In the genomic region with DNA sequence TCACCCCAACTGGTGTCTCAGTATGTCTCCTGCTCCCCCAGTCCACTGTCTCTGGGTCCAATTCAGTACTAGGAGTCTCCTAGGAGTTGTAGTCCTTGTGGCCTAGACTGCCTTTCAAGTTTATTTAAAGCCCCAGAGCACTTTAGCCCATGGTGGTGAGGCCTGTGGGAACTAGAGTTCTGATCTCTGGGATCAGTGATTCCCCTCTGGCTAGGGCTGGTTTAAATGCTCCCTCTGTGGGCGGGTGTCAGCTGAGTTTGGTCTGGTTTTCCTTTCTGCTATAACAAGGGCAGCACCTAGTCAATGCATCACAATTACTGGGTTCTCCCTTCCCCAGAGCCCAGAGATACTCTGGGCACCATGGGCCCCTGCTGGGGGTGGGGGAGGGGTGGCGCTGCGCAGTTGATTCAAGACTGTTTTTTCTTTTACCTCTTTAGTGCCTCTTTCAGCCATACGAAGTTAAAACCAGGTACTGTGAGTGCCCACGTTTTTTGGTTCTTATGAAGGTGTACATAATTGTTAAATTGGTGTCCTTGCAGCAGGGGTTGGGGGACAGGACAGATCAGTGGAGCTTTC, we compare ENCODE assay signal across 25 cellular contexts. TPM values are rescaled to one million over a fixed set of nuclear protein-coding genes. Genes with fewer than 3 reads are reported as not detected.
DNase-seq lines count a peak whose midpoint lies in the region; ATAC-seq and TF ChIP-seq lines count a peak whose summit lies in the region.
"Had no signal": no experiment of that assay in that cellular context is flagged by ENCODE, and none has a peak within 500 bp of the region (broad histone marks: within the 10 kb centered on the region; RNA-seq: fewer than 3 reads in every experiment).

No MANE protein-coding gene starts in this region.

- intact Hi-C loops in heart right ventricle (cut with DNase I), result no loop called here
- intact Hi-C loops in lower lobe of right lung (cut with DNase I), result no loop called here

- in situ Hi-C loops in GM13976 (cut with MboI; ENCODE audit: low sequenced_read_pairs, unreplicated experiment), result no loop called here

- H3K27ac ChIP-seq in mesendoderm (ENCODE audit: low read depth, low read length) (no peak overlapping the region), heart right ventricle (no peak overlapping the region), lower lobe of right lung (no peak overlapping the region)
- H3K27ac ChIP-seq: A549; BLaER1 treated with 17β-estradiol and CSF1 and Interleukin-3, amounts not matched to agents 10 nM and 100 nM; GM23248 had no signal

- no peak overlapping the region for H3K18ac ChIP-seq in mesendoderm (ENCODE audit: low read length)

- H3K27me3 Mint-ChIP-seq in WTC11 (ENCODE audit: low read depth), result peaks cover 2% of the 10 kb centered on the region; the same call in 1 of the 2 replicates

- CTCF ChIA-PET in WTC11 (lab: Charles Lee), result interaction anchor here (1.0 to 1.1 kb wide), 2 partner anchors 74 to 148 kb away, joined by 3 to 5 read pairs; no protein-coding TSS in a partner anchor

- H3K27ac Mint-ChIP-seq in WTC11, result no peak overlapping the region
- H3K27ac Mint-ChIP-seq: CD14-positive monocyte; CD4-positive, alpha-beta T cell had no signal

- DNase-seq in GM13976 (ENCODE audit: low spot score) (no peak), WTC11 (ENCODE audit: low spot score) (no peak), mesendoderm (no peak), heart right ventricle (no peak), lower lobe of right lung (no peak)
- DNase-seq in activated naive CD4-positive, alpha-beta T cell treated with Interleukin-2 at 50 U/mL for 16 hours, result no peak
- DNase-seq: 8988T; ACHN; AML-193; BE2C; CD4-positive, alpha-beta T cell; CD8-positive, alpha-beta memory T cell; DMS 273 treated with DMSO at 0.1 percent for 48 hours; DMS79; EL; GF-D8; GM23248; H9 had no signal

- H3K4me3 ChIP-seq in mesendoderm (ENCODE audit: low read length) (no peak overlapping the region), heart right ventricle (no peak overlapping the region), lower lobe of right lung (no peak overlapping the region)
- H3K4me3 ChIP-seq: A549; BLaER1 treated with 17β-estradiol and CSF1 and Interleukin-3, amounts not matched to agents 10 nM and 100 nM; GM23248 had no signal

- no peaks in the 10 kb centered on the region for H3K27me3 ChIP-seq in mesendoderm (ENCODE audit: insufficient read depth, low read length, poor library complexity)
- H3K27me3 ChIP-seq in heart right ventricle, result peaks cover 0 to 8% (median 0%) of the 10 kb centered on the region in 7 donors
- H3K27me3 ChIP-seq in lower lobe of right lung (ENCODE audit: low read depth), result no peaks in the 10 kb centered on the region
- H3K27me3 ChIP-seq: BE2C; BLaER1 treated with 17β-estradiol and CSF1 and Interleukin-3, amounts not matched to agents 10 nM and 100 nM had no signal

- H3K36me3 ChIP-seq in mesendoderm (ENCODE audit: control insufficient read depth, insufficient read depth, low read length), result no peaks in the 10 kb centered on the region
- no peaks in the 10 kb centered on the region for H3K36me3 ChIP-seq in heart right ventricle
- no peaks in the 10 kb centered on the region for H3K36me3 ChIP-seq in lower lobe of right lung
- H3K36me3 ChIP-seq: BE2C; BLaER1 treated with 17β-estradiol and CSF1 and Interleukin-3, amounts not matched to agents 10 nM and 100 nM had no signal

- no peak overlapping the region for H2BK120ac ChIP-seq in mesendoderm (ENCODE audit: low read depth, low read length)

- H3K4me2 ChIP-seq in mesendoderm (ENCODE audit: low read length), result no peak overlapping the region
- H3K4me2 ChIP-seq: A549; BLaER1 treated with 17β-estradiol and CSF1 and Interleukin-3, amounts not matched to agents 10 nM and 100 nM had no signal

- peaks cover 11% of the 10 kb centered on the region for H3K4me1 Mint-ChIP-seq in WTC11
- H3K4me1 Mint-ChIP-seq: CD14-positive monocyte; CD8-positive, alpha-beta memory T cell had no signal

- no peaks in the 10 kb centered on the region for H3K79me2 ChIP-seq in mesendoderm (ENCODE audit: control insufficient read depth, insufficient read depth, low read length)

- peaks cover 26% of the 10 kb centered on the region for H3K9me3 Mint-ChIP-seq in WTC11

- H3K4me1 ChIP-seq in mesendoderm (ENCODE audit: control insufficient read depth, low read depth, low read length) (peaks cover 9% of the 10 kb centered on the region), heart right ventricle (no peaks in the 10 kb centered on the region), lower lobe of right lung (no peaks in the 10 kb centered on the region)
- H3K4me1 ChIP-seq: A549; BE2C; BLaER1 treated with 17β-estradiol and CSF1 and Interleukin-3, amounts not matched to agents 10 nM and 100 nM had no signal

- peak; percentile 26 for ATAC-seq in WTC11
- ATAC-seq in heart right ventricle, result no peak
- no peak for ATAC-seq in lower lobe of right lung
- ATAC-seq in HG03439 (IDR thresholded peaks at IDR 0.05; ENCODE audit: unreplicated experiment), result no peak
- ATAC-seq: A549, HCT116 had no signal

- H2BK5ac ChIP-seq in mesendoderm (ENCODE audit: low read length), result peak overlapping the region; percentile 75

- no peak overlapping the region for H3K23ac ChIP-seq in mesendoderm (ENCODE audit: low read length)

- H3K4ac ChIP-seq in mesendoderm (ENCODE audit: low read depth, low read length), result no peak overlapping the region

- no CpG with 5 or more reads among the region's 5 CpGs for WGBS in mesendoderm (ENCODE audit: extremely low coverage, insufficient coverage, low lambda C conversion rate)
- 74 to 75% methylated on average over 5 of the region's 5 CpGs for WGBS in heart right ventricle, 2 donors

- no peak overlapping the region for H4K8ac ChIP-seq in mesendoderm (ENCODE audit: low read depth, low read length)

- H4K5ac ChIP-seq in mesendoderm (ENCODE audit: low read length), result peak overlapping the region; percentile 33

- H2AK5ac ChIP-seq in mesendoderm (ENCODE audit: low read length), result peak overlapping the region; percentile 18

- peak; percentile 5 for TF ChIP-seq CTCF in GM13976 (IDR thresholded peaks at IDR 0.05; ENCODE audit: borderline replicate concordance, control extremely low read depth, extremely low read depth, insufficient read depth, missing control alignments)
- TF ChIP-seq CTCF in WTC11 (IDR thresholded peaks at IDR 0.05), result no peak
- TF ChIP-seq CTCF in heart right ventricle (IDR thresholded peaks at IDR 0.05), result no peak
- TF ChIP-seq CTCF in lower lobe of right lung (IDR thresholded peaks at IDR 0.05), result no peak

- H2BK15ac ChIP-seq in mesendoderm (replicated peaks; ENCODE audit: low read depth), result no peak overlapping the region

- no peak overlapping the region for H3K4me3 Mint-ChIP-seq in WTC11
- H3K4me3 Mint-ChIP-seq: CD14-positive monocyte; CD4-positive, alpha-beta T cell; CD8-positive, alpha-beta memory T cell; H9 had no signal

- H3K9me3 ChIP-seq in heart right ventricle (peaks cover 0 to 20% (median 0%) of the 10 kb centered on the region in 11 donors), lower lobe of right lung (no peaks in the 10 kb centered on the region)
- H3K9me3 ChIP-seq: BE2C had no signal

- peak overlapping the region; percentile 66 for H3K56ac ChIP-seq in mesendoderm (ENCODE audit: low read length)

- H3K36me3 Mint-ChIP-seq in WTC11, result peaks cover 8% of the 10 kb centered on the region
- H3K36me3 Mint-ChIP-seq: CD14-positive monocyte had no signal

- H3K79me1 ChIP-seq in mesendoderm (ENCODE audit: low read length), result no peaks in the 10 kb centered on the region

- POLR2A ChIA-PET in WTC11 (lab: Charles Lee), result no interaction called here

- H3K9ac ChIP-seq in mesendoderm (ENCODE audit: low read length), result peak overlapping the region; percentile 6
- H3K9ac ChIP-seq: BLaER1 treated with 17β-estradiol and CSF1 and Interleukin-3, amounts not matched to agents 10 nM and 100 nM; GM23248 had no signal

TF ChIP-seq in WTC11, 78 proteins besides CTCF, POLR2A, EP300 and RAD21 (continues in another document):
- TF ChIP-seq ATF3 (CRISPR knock-in tag; conservative IDR thresholded peaks at IDR 0.05) (no peak), OVOL2 (CRISPR knock-in tag; IDR thresholded peaks at IDR 0.05; ENCODE audit: borderline replicate concordance) (no peak), SOX15 (CRISPR knock-in tag; IDR thresholded peaks at IDR 0.05) (no peak)

RNA-seq across cellular contexts. Expression of gene SLC36A3, which starts 9.3 kb away (rescaled TPM):
- total RNA-seq in WTC11 (2021) (not detected in 3 replicates), heart right ventricle (not detected), lower lobe of right lung (not detected)
- not detected for polyA plus RNA-seq in mesendoderm (2013, experiment 1 of 2)
- not detected for polyA plus RNA-seq in mesendoderm (2013, experiment 2 of 2)
- polyA plus RNA-seq in heart right ventricle, result not detected
- total RNA-seq: CD4-positive, alpha-beta T cell; CD8-positive, alpha-beta memory T cell; G401; GM23248; H4; H9 had no signal
- polyA plus RNA-seq: A549; CD14-positive monocyte; CD8-positive, alpha-beta memory T cell; GM23248 had no signal

RNA-seq across cellular contexts. Expression of gene SLC36A2, which starts 34.5 kb away (rescaled TPM):
- total RNA-seq in WTC11 (2021), result not detected in 3 replicates
- polyA plus RNA-seq in mesendoderm (2013, experiment 1 of 2), result 0.06 TPM
- 0.11 TPM for polyA plus RNA-seq in mesendoderm (2013, experiment 2 of 2)
- total RNA-seq in heart right ventricle, result 1 to 10 TPM in 3 of 10 donors, under 1 TPM in 5, not detected in 2; 0.28 to 2.8 (median 0.39) TPM
- polyA plus RNA-seq in heart right ventricle, result 1 to 10 TPM in 1 of 2 donors, under 1 TPM in 1; 0.04 to 1.2 TPM
- not detected for total RNA-seq in lower lobe of right lung
- total RNA-seq: CD4-positive, alpha-beta T cell; CD8-positive, alpha-beta memory T cell; G401; GM23248 had no signal
- polyA plus RNA-seq: A549; CD14-positive monocyte; CD8-positive, alpha-beta memory T cell; GM23248 had no signal

RNA-seq across cellular contexts. Expression of gene GM2A, which starts 59.9 kb away (rescaled TPM):
- total RNA-seq in WTC11 (2021) (33.1 to 36.2 TPM (median 33.2 TPM) in 3 replicates), heart right ventricle (10 to 100 TPM; 30.5 to 47.1 (median 36.5) TPM), lower lobe of right lung (129 TPM)
- 18.3 TPM for polyA plus RNA-seq in mesendoderm (2013, experiment 1 of 2)
- 17.9 TPM for polyA plus RNA-seq in mesendoderm (2013, experiment 2 of 2)
- 10 to 100 TPM; 18.1 to 19.9 TPM for polyA plus RNA-seq in heart right ventricle
